ENCODE assay signal across 9 cellular contexts in genomic region chr16:1019234-1019933, GRCh38. TPM values are rescaled to one million over a fixed set of nuclear protein-coding genes. Genes with fewer than 3 reads are reported as not detected.
DNase-seq lines count a peak whose midpoint lies in the region; ATAC-seq lines count a peak whose summit lies in the region.
"Had no signal": no experiment of that assay in that cellular context is flagged by ENCODE, and none has a peak within 500 bp of the region (broad histone marks: within the 10 kb centered on the region; RNA-seq: fewer than 3 reads in every experiment).

No MANE protein-coding gene starts in this region.

- POLR2A ChIA-PET in activated CD4-positive, alpha-beta T cell treated with anti-CD3 and anti-CD28 coated beads, Interleukin-2, amount 10 ng/mL, durations not matched to agents 7 days and 5 days (lab: Charles Lee), result no interaction called here

- no peaks in the 10 kb centered on the region for H3K4me1 Mint-ChIP-seq in activated CD4-positive, alpha-beta T cell treated with anti-CD3 and anti-CD28 coated beads, Interleukin-2, amount 10 ng/mL, durations not matched to agents 7 days and 5 days

- no peaks in the 10 kb centered on the region for H3K27me3 Mint-ChIP-seq in activated CD4-positive, alpha-beta T cell treated with anti-CD3 and anti-CD28 coated beads, Interleukin-2, amount 10 ng/mL, durations not matched to agents 7 days and 5 days

- H3K9me3 Mint-ChIP-seq in activated CD4-positive, alpha-beta T cell treated with anti-CD3 and anti-CD28 coated beads, Interleukin-2, amount 10 ng/mL, durations not matched to agents 7 days and 5 days, result no peaks in the 10 kb centered on the region

- H3K36me3 Mint-ChIP-seq in activated CD4-positive, alpha-beta T cell treated with anti-CD3 and anti-CD28 coated beads, Interleukin-2, amount 10 ng/mL, durations not matched to agents 7 days and 5 days (ENCODE audit: low read depth), result no peaks in the 10 kb centered on the region

- H3K4me3 Mint-ChIP-seq in activated CD4-positive, alpha-beta T cell treated with anti-CD3 and anti-CD28 coated beads, Interleukin-2, amount 10 ng/mL, durations not matched to agents 7 days and 5 days, result no peak overlapping the region

- DNase-seq in ELF-1 (ENCODE audit: low read depth, low spot score) (peak; percentile 55), T1000 (lab: John Stamatoyannopoulos, UW) (peak; percentile 75), glomerular visceral epithelial cell (ENCODE audit: extremely low spot score) (peak; percentile 73), retina (peak; percentile 91), NCI-H1436 (lab: John Stamatoyannopoulos, UW) (no peak), CD1c-positive myeloid dendritic cell (ENCODE audit: extremely low spot score) (no peak)
- DNase-seq in activated CD4-positive, alpha-beta T cell treated with anti-CD3 and anti-CD28 coated beads, Interleukin-2, amount 10 ng/mL, durations not matched to agents 7 days and 5 days, result no peak

- H3K27ac Mint-ChIP-seq in activated CD4-positive, alpha-beta T cell treated with anti-CD3 and anti-CD28 coated beads, Interleukin-2, amount 10 ng/mL, durations not matched to agents 7 days and 5 days, result no peak overlapping the region

- CTCF ChIA-PET in activated CD4-positive, alpha-beta T cell treated with anti-CD3 and anti-CD28 coated beads, Interleukin-2, amount 10 ng/mL, durations not matched to agents 7 days and 5 days (lab: Charles Lee), result no interaction called here

- no peak for ATAC-seq in HG03039 (IDR thresholded peaks at IDR 0.05; ENCODE audit: unreplicated experiment)

RNA-seq across cellular contexts. Expression of gene SOX8, which starts 37.8 kb away (rescaled TPM):
- under 1 TPM; 0.25 to 0.27 TPM for total RNA-seq in activated CD4-positive, alpha-beta T cell treated with anti-CD3 and anti-CD28 coated beads, Interleukin-2, amount 10 ng/mL, durations not matched to agents 7 days and 5 days

RNA-seq across cellular contexts. Expression of gene LMF1, which starts 48.6 kb away (rescaled TPM):
- total RNA-seq in activated CD4-positive, alpha-beta T cell treated with anti-CD3 and anti-CD28 coated beads, Interleukin-2, amount 10 ng/mL, durations not matched to agents 7 days and 5 days, result 10 to 100 TPM; 20.5 to 23.0 TPM

RNA-seq across cellular contexts. Expression of gene SSTR5, which starts 53.2 kb away (rescaled TPM):
- not detected for total RNA-seq in activated CD4-positive, alpha-beta T cell treated with anti-CD3 and anti-CD28 coated beads, Interleukin-2, amount 10 ng/mL, durations not matched to agents 7 days and 5 days
- total RNA-seq: activated CD8-positive, alpha-beta memory T cell treated with anti-CD3 and anti-CD28 coated beads for 36 hours had no signal

Comparison
In these comparisons a context has a peak if more than half of its experiments do, and no peak if none do; other contexts are left out.
1. DNase-seq: peak in ELF-1 (single experiment), T1000 (single experiment), glomerular visceral epithelial cell (single experiment) and retina (single experiment); none in NCI-H1436 (single experiment), CD1c-positive myeloid dendritic cell (single experiment) and activated CD4-positive, alpha-beta T cell treated with anti-CD3 and anti-CD28 coated beads, Interleukin-2, amount 10 ng/mL, durations not matched to agents 7 days and 5 days (single experiment).